ENCODE assay signal across 27 cellular contexts in genomic region chr10:125230251-125230650, GRCh38.
"Had no signal": no experiment of that assay in that cellular context is flagged by ENCODE, and none has a peak within 500 bp of the region (broad histone marks: within the 10 kb centered on the region; RNA-seq: fewer than 3 reads in every experiment).

No MANE protein-coding gene starts in this region.

- H3K9me3 Mint-ChIP-seq: nephron progenitor cell, neural crest cell had no signal

- H3K4me3 Mint-ChIP-seq: naive thymus-derived CD8-positive, alpha-beta T cell; nephron progenitor cell; neural crest cell; stimulated activated effector memory CD8-positive, alpha-beta T cell treated with anti-CD3 and anti-CD28 coated beads, Interleukin-12 subunit alpha, Interleukin-12 subunit beta, amount 100 ng/mL, for 72 hours; stimulated activated naive B cell treated with anti-CD40 and anti-IgM and Interleukin-4, amounts not matched to agents 10 μg/mL and 1 μg/mL and 100 μg/mL, for 72 hours; stimulated activated naive CD8-positive, alpha-beta T cell treated with anti-CD3 and anti-CD28 coated beads, Interleukin-15, Interleukin-2, amounts not matched to agents 100 ng/mL and 50 ng/mL, for 24 hours had no signal

- FAIRE-seq: small intestine, urothelium cell line had no signal

- ATAC-seq: naive thymus-derived CD8-positive, alpha-beta T cell; psoas muscle; right cardiac atrium; right lobe of liver; stimulated activated effector memory CD8-positive, alpha-beta T cell treated with anti-CD3 and anti-CD28 coated beads, Interleukin-12 subunit alpha, Interleukin-12 subunit beta, amount 100 ng/mL, for 72 hours; stimulated activated naive B cell treated with anti-CD40 and anti-IgM and Interleukin-4, amounts not matched to agents 10 μg/mL and 1 μg/mL and 100 μg/mL, for 72 hours had no signal

- H3K4me1 Mint-ChIP-seq: stimulated activated effector memory CD8-positive, alpha-beta T cell treated with anti-CD3 and anti-CD28 coated beads, Interleukin-12 subunit alpha, Interleukin-12 subunit beta, amount 100 ng/mL, for 72 hours had no signal

- H3K9me3 ChIP-seq: ovary, psoas muscle, right lobe of liver, sigmoid colon, stomach, thoracic aorta, thyroid gland, tibial nerve, upper lobe of left lung, vagina had no signal

- H3K27ac Mint-ChIP-seq: naive thymus-derived CD8-positive, alpha-beta T cell; nephron progenitor cell; progenitor cell of endocrine pancreas; stimulated activated effector memory CD8-positive, alpha-beta T cell treated with anti-CD3 and anti-CD28 coated beads, Interleukin-12 subunit alpha, Interleukin-12 subunit beta, amount 100 ng/mL, for 72 hours; stimulated activated naive B cell treated with anti-CD40 and anti-IgM and Interleukin-4, amounts not matched to agents 10 μg/mL and 1 μg/mL and 100 μg/mL, for 72 hours; stimulated activated naive CD8-positive, alpha-beta T cell treated with anti-CD3 and anti-CD28 coated beads, Interleukin-15, Interleukin-2, amounts not matched to agents 100 ng/mL and 50 ng/mL, for 24 hours had no signal

- H3K36me3 Mint-ChIP-seq: stimulated activated effector memory CD8-positive, alpha-beta T cell treated with anti-CD3 and anti-CD28 coated beads, Interleukin-12 subunit alpha, Interleukin-12 subunit beta, amount 100 ng/mL, for 72 hours had no signal

- DNase-seq: naive thymus-derived CD8-positive, alpha-beta T cell; nephron progenitor cell; nucleus accumbens; ovary; psoas muscle; right cardiac atrium; right lobe of liver; sigmoid colon; small intestine; stimulated activated CD4-positive, alpha-beta T cell treated with anti-CD3 and anti-CD28 coated beads, Interleukin-15, amount 100 ng/mL, for 24 hours; stimulated activated CD4-positive, alpha-beta T cell treated with anti-CD3 and anti-CD28 coated beads, Interleukin-2, amount 100 ng/mL, for 24 hours; stimulated activated CD4-positive, alpha-beta T cell treated with anti-CD3 and anti-CD28 coated beads, Interleukin-2, amount 100 ng/mL, for 48 hours; stimulated activated CD4-positive, alpha-beta T cell treated with anti-CD3 and anti-CD28 coated beads, Interleukin-4, amount 100 ng/mL, for 24 hours; stimulated activated naive B cell treated with anti-CD40 and anti-IgM and Interleukin-4, amounts not matched to agents 10 μg/mL and 1 μg/mL and 100 μg/mL, for 72 hours; stimulated activated naive CD4-positive, alpha-beta T cell treated with Interleukin-2 at 50 U/mL for 16 hours; stomach; thyroid gland; trophoblast cell; upper lobe of left lung had no signal
